26 cellular contexts compared by ENCODE assay signal in genomic region chr21:32734214-32734613, GRCh38.
"Had no signal": no experiment of that assay in that cellular context is flagged by ENCODE, and none has a peak within 500 bp of the region (broad histone marks: within the 10 kb centered on the region; RNA-seq: fewer than 3 reads in every experiment).

No MANE protein-coding gene starts in this region.

- DNase-seq: activated CD4-positive, alpha-beta T cell treated with anti-CD3 and anti-CD28 coated beads, Interleukin-2, amount 10 ng/mL, durations not matched to agents 24 days and 14 days; activated CD4-positive, CD25-positive, alpha-beta regulatory T cell; activated CD8-positive, alpha-beta memory T cell treated with anti-CD3 and anti-CD28 coated beads for 24 hours; activated gamma-delta T cell; activated naive CD4-positive, alpha-beta T cell treated with anti-CD3 and anti-CD28 coated beads, Interleukin-2, amount 50 U/mL, for 16 hours; adrenal gland; aorta; cerebellar nuclear complex; colonic mucosa; effector CD8-positive, alpha-beta T cell; esophagus squamous epithelium; foreskin melanocyte; heart right ventricle; midbrain; naive thymus-derived CD8-positive, alpha-beta T cell; nucleus accumbens; pancreas; psoas muscle; stimulated activated CD4-positive, alpha-beta T cell treated with anti-CD3 and anti-CD28 coated beads, Interleukin-15, amount 100 ng/mL, for 24 hours; stimulated activated CD4-positive, alpha-beta T cell treated with anti-CD3 and anti-CD28 coated beads, Interleukin-2, amount 100 ng/mL, for 24 hours; stimulated activated naive CD4-positive, alpha-beta T cell; testis; transverse colon had no signal

- H3K27ac Mint-ChIP-seq: memory B cell had no signal

- H3K4me1 Mint-ChIP-seq: neural crest cell had no signal

- ATAC-seq: heart right ventricle; naive thymus-derived CD8-positive, alpha-beta T cell; pancreas; psoas muscle had no signal

- H3K9me3 Mint-ChIP-seq: activated CD4-positive, alpha-beta T cell treated with anti-CD3 and anti-CD28 coated beads, Interleukin-2, amount 10 ng/mL, durations not matched to agents 24 days and 14 days; brain; memory B cell; naive thymus-derived CD8-positive, alpha-beta T cell; neural crest cell had no signal

- H3K4me3 Mint-ChIP-seq: activated CD4-positive, alpha-beta T cell treated with anti-CD3 and anti-CD28 coated beads, Interleukin-2, amount 10 ng/mL, durations not matched to agents 24 days and 14 days; brain; memory B cell; naive thymus-derived CD8-positive, alpha-beta T cell; neural crest cell had no signal

- H3K27me3 Mint-ChIP-seq: activated CD4-positive, alpha-beta T cell treated with anti-CD3 and anti-CD28 coated beads, Interleukin-2, amount 10 ng/mL, durations not matched to agents 24 days and 14 days; brain; memory B cell; naive thymus-derived CD8-positive, alpha-beta T cell had no signal
